Comparison of ENCODE assay signal across 24 cellular contexts in genomic region chr10:87751274-87751673, GRCh38.
"Had no signal": no experiment of that assay in that cellular context is flagged by ENCODE, and none has a peak within 500 bp of the region (broad histone marks: within the 10 kb centered on the region; RNA-seq: fewer than 3 reads in every experiment).

No MANE protein-coding gene starts in this region.

- H3K9me3 Mint-ChIP-seq: nephron progenitor cell, type B pancreatic cell had no signal

- H3K27ac ChIP-seq: esophagus muscularis mucosa, heart right ventricle, left lung, prostate gland, right atrium auricular region, spleen, testis, tibial artery had no signal

- H3K4me3 ChIP-seq: esophagus muscularis mucosa, heart right ventricle, left lung, prostate gland, right atrium auricular region, spleen, testis, tibial artery had no signal

- H3K36me3 ChIP-seq: prostate gland had no signal

- ATAC-seq: left cardiac atrium; left lung; naive thymus-derived CD4-positive, alpha-beta T cell; sciatic nerve; stimulated activated memory B cell treated with anti-CD40 and anti-IgM and Interleukin-4, amounts not matched to agents 10 μg/mL and 1 μg/mL and 100 μg/mL, for 72 hours; stimulated activated naive CD8-positive, alpha-beta T cell treated with anti-CD3 and anti-CD28 coated beads, Interleukin-15, Interleukin-2, amounts not matched to agents 100 U/mL and 50 U/mL, for 24 hours had no signal

- DNase-seq: effector memory CD4-positive, alpha-beta T cell; foreskin melanocyte; glutamatergic neuron; heart right ventricle; hippocampal formation; left cardiac atrium; left lung; mesendoderm; midbrain; naive thymus-derived CD4-positive, alpha-beta T cell; nephron progenitor cell; nucleus accumbens; spleen; stimulated activated CD4-positive, alpha-beta T cell treated with anti-CD3 and anti-CD28 coated beads, Interleukin-4, amount 100 ng/mL, for 4 hours; stimulated activated naive CD8-positive, alpha-beta T cell treated with anti-CD3 and anti-CD28 coated beads, Interleukin-15, Interleukin-2, amounts not matched to agents 100 U/mL and 50 U/mL, for 24 hours; substantia nigra; testis; tibial artery had no signal

- H3K27me3 ChIP-seq: esophagus muscularis mucosa, heart right ventricle, left lung, right atrium auricular region, spleen, testis, tibial artery had no signal

- H3K27ac Mint-ChIP-seq: nephron progenitor cell; stimulated activated memory B cell treated with anti-CD40 and anti-IgM and Interleukin-4, amounts not matched to agents 10 μg/mL and 1 μg/mL and 100 μg/mL, for 72 hours; type B pancreatic cell had no signal

- H3K9me3 ChIP-seq: esophagus muscularis mucosa, heart right ventricle, left lung, prostate gland, right atrium auricular region, spleen, testis, tibial artery had no signal

- H3K27me3 Mint-ChIP-seq: naive thymus-derived CD4-positive, alpha-beta T cell; stimulated activated memory B cell treated with anti-CD40 and anti-IgM and Interleukin-4, amounts not matched to agents 10 μg/mL and 1 μg/mL and 100 μg/mL, for 72 hours; type B pancreatic cell had no signal

- H3K4me1 Mint-ChIP-seq: nephron progenitor cell; stimulated activated memory B cell treated with anti-CD40 and anti-IgM and Interleukin-4, amounts not matched to agents 10 μg/mL and 1 μg/mL and 100 μg/mL, for 72 hours had no signal

- H3K4me1 ChIP-seq: left lung, prostate gland, right atrium auricular region, spleen, testis, tibial artery had no signal

- H3K4me3 Mint-ChIP-seq: naive thymus-derived CD4-positive, alpha-beta T cell; nephron progenitor cell; stimulated activated memory B cell treated with anti-CD40 and anti-IgM and Interleukin-4, amounts not matched to agents 10 μg/mL and 1 μg/mL and 100 μg/mL, for 72 hours; type B pancreatic cell had no signal
